Comparison of ENCODE assay signal across 8 cellular contexts in the genomic region with DNA sequence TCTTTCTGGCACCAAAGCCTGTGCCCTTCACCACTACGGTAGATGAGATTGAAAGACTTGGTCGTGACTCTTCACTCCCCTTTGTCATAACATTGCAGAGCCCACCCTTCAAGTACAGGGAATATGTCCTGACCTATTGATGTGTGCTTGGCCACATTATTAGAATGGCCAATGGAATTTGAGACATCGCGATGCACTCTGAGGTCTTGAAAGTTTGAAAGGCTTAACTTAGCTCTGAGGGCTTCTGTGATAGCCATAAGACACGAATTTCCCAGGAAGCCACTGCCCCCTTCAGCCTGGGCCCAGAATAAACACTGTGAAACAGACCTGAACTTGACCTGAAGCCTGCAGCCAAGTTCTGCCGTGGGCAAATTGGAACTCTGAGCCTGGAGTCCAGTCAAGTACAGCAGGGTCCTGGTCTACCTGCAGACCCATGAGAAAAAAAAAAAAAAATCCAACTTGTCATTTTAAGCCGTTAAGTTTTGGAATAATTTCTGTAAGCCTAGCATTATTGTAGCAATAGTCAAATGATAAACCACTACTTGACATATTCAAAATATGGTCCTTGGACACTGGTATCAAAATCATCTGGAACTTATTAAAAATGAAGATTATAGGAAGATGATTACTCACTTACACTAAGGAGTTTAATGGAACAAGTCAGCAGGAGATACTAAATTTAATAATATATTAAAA. TPM values are rescaled to one million over a fixed set of nuclear protein-coding genes. Genes with fewer than 3 reads are reported as not detected.
DNase-seq lines count a peak whose midpoint lies in the region; TF ChIP-seq lines count a peak whose summit lies in the region.

No MANE protein-coding gene starts in this region.

- no peaks in the 10 kb centered on the region for H3K27me3 ChIP-seq in ACC112 (ENCODE audit: insufficient read depth, low read length)
- H3K27me3 ChIP-seq in SJCRH30, result no peaks in the 10 kb centered on the region
- H3K27me3 ChIP-seq in dorsolateral prefrontal cortex, result no peaks in the 10 kb centered on the region
- H3K27me3 ChIP-seq in uterus, result no peaks in the 10 kb centered on the region

- peak; percentile 52 for DNase-seq in GM10266 (ENCODE audit: extremely low spot score)
- peak; percentile 66 for DNase-seq in HPDE6-E6E7 (ENCODE audit: extremely low spot score)
- DNase-seq in SJCRH30, result peak; percentile 66 to 81
- peak in 7 of 10 donors; percentile 28 to 69 (median 56) for DNase-seq in dorsolateral prefrontal cortex
- DNase-seq in lung microvascular endothelial cell (ENCODE audit: low read depth in 2 of 2), result peak; percentile 74 to 82
- peak; percentile 52 to 60 for DNase-seq in uterus
- DNase-seq in stimulated activated CD4-positive, alpha-beta T cell treated with anti-CD3 and anti-CD28 coated beads, Interleukin-4, amount 100 ng/mL, for 24 hours, result no peak

- H3K27ac ChIP-seq in ACC112 (ENCODE audit: low read depth, low read length), result no peak overlapping the region
- no peak overlapping the region for H3K27ac ChIP-seq in SJCRH30
- H3K27ac ChIP-seq in dorsolateral prefrontal cortex, result no peak overlapping the region
- H3K27ac ChIP-seq in uterus, result no peak overlapping the region

- TF ChIP-seq CTCF in GM10266 (IDR thresholded peaks at IDR 0.05; ENCODE audit: control insufficient read depth, insufficient read depth, low read depth, missing control alignments), result peak; percentile 66
- TF ChIP-seq CTCF in dorsolateral prefrontal cortex (IDR thresholded peaks at IDR 0.05 in 54 of 56, conservative IDR thresholded peaks at IDR 0.05 in 2 of 56; ENCODE audit: low read depth in 1 of 56, partially characterized antibody in 56 of 56), result peak in 55 of 56 donors; percentile 11 to 78 (median 60)
- peak; percentile 39 to 65 (median 58) for TF ChIP-seq CTCF in uterus (IDR thresholded peaks at IDR 0.05)

- H3K9me3 ChIP-seq in SJCRH30 (replicated peaks), result peaks cover 4% of the 10 kb centered on the region; the same call in 1 of the 2 replicates
- H3K9me3 ChIP-seq in uterus, result no peaks in the 10 kb centered on the region

- H3K4me1 ChIP-seq in ACC112 (ENCODE audit: control insufficient read depth, insufficient read depth, low read length, unreplicated experiment), result peaks cover 3% of the 10 kb centered on the region
- H3K4me1 ChIP-seq in SJCRH30, result no peaks in the 10 kb centered on the region
- H3K4me1 ChIP-seq in uterus, result no peaks in the 10 kb centered on the region

- no peaks in the 10 kb centered on the region for H3K79me2 ChIP-seq in ACC112 (ENCODE audit: control insufficient read depth, insufficient read depth, low read length, unreplicated experiment)

- H3K4me3 ChIP-seq in ACC112 (ENCODE audit: low read depth, low read length), result no peak overlapping the region
- H3K4me3 ChIP-seq in SJCRH30, result no peak overlapping the region
- H3K4me3 ChIP-seq in dorsolateral prefrontal cortex, result peak overlapping the region in 9 of 59 donors; percentile 9 to 26 (median 18)
- no peak overlapping the region for H3K4me3 ChIP-seq in uterus

- H2AFZ ChIP-seq in ACC112 (ENCODE audit: low read length, unreplicated experiment), result peak overlapping the region; percentile 92

- intact Hi-C loops in dorsolateral prefrontal cortex (cut with DNase I), result loop anchor here (2.0 to 10.0 kb wide), 4 partner anchors 278 to 388 kb away; a partner anchor contains a TSS
- intact Hi-C loops in uterus (cut with DNase I; ENCODE audit: low total_unique reads), result no loop called here

- no peak for TF ChIP-seq POLR2A in uterus (IDR thresholded peaks at IDR 0.05)

- H3K36me3 ChIP-seq in ACC112 (ENCODE audit: insufficient read depth, low read length) (no peaks in the 10 kb centered on the region), SJCRH30 (no peaks in the 10 kb centered on the region), uterus (no peaks in the 10 kb centered on the region)

RNA-seq across cellular contexts. Expression of a gene that starts 36.9 kb away (rescaled TPM):
- 41.2 and 43.6 TPM in 2 replicates for total RNA-seq in SJCRH30 (2014; rRNA removed; shearing (Covaris generic))
- 10 to 100 TPM in 109 of 120 experiments, 1 to 10 TPM in 11; 7.7 to 42.4 (median 16.0) TPM for total RNA-seq in dorsolateral prefrontal cortex
- 6.7 and 8.7 TPM in 2 replicates for total RNA-seq in lung microvascular endothelial cell
- 10 to 100 TPM; 17.2 to 64.4 (median 25.4) TPM for total RNA-seq in uterus
